1 cellular context compared by ENCODE assay signal in genomic region chr2:190181066-190181681, GRCh38.
TF ChIP-seq lines count a peak whose summit lies in the region.

No MANE protein-coding gene starts in this region.

TF ChIP-seq in HepG2, 621 proteins besides CTCF, POLR2A, EP300 and RAD21 (continued from another document and continues in another):
- TF ChIP-seq, protein P1, sequence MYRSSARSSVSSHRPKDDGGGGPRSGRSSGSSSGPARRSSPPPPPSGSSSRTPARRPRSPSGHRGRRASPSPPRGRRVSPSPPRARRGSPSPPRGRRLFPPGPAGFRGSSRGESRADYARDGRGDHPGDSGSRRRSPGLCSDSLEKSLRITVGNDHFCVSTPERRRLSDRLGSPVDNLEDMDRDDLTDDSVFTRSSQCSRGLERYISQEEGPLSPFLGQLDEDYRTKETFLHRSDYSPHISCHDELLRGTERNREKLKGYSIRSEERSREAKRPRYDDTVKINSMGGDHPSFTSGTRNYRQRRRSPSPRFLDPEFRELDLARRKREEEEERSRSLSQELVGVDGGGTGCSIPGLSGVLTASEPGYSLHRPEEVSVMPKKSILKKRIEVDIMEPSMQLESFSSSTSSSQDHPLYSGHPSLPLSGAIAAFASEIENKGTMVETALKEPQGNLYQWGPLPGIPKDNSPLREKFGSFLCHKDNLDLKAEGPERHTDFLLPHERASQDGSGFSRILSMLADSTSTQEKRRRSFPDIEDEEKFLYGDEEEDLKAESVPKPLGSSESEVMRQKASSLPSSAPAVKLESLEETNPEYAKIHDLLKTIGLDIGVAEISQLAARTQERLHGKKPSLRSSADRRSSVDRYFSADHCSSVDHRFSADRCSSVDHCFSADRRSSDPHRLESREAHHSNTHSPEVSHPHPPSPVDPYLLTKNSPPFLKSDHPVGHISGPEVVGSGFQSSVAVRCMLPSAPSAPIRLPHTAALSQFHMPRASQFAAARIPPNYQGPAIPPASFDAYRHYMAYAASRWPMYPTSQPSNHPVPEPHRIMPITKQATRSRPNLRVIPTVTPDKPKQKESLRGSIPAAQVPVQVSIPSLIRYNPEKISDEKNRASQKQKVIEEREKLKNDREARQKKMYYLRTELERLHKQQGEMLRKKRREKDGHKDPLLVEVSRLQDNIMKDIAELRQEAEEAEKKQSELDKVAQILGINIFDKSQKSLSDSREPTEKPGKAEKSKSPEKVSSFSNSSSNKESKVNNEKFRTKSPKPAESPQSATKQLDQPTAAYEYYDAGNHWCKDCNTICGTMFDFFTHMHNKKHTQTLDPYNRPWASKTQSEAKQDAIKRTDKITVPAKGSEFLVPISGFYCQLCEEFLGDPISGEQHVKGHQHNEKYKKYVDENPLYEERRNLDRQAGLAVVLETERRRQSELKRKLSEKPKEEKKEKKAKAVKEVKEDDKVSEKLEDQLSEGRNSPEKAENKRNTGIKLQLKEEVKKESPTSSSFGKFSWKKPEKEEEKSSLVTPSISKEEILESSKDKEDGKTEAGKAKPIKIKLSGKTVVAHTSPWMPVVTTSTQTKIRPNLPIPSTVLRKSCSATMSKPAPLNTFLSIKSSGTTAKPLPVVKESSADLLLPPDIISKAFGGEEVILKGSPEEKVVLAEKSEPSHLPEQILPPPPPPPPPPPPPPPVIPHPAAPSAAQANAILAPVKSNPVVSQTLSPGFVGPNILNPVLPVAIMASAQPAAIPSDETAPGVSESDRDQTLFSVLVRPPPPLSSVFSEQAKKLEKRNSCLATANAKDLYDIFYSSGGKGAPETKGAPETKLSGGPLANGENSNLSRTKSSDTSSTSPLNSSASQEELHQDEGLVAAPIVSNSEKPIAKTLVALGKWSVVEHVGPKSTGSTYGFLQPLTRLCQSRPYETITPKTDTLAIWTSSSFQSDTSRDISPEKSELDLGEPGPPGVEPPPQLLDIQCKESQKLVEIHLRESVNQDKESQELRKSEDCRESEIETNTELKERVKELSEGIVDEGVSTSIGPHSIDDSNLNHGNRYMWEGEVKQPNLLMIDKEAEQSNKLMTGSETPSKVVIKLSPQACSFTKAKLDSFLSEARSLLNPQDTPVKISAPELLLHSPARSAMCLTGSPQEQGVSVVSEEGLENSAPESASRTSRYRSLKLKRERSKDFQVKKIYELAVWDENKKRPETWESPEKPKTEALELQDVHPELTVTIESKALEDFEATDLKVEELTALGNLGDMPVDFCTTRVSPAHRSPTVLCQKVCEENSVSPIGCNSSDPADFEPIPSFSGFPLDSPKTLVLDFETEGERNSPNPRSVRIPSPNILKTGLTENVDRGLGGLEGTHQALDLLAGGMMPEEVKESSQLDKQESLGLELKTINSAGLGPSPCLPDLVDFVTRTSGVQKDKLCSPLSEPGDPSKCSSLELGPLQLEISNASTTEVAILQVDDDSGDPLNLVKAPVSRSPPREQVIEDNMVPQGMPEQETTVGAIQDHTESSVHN (CRISPR knock-in tag; IDR thresholded peaks at IDR 0.05) = 0 out of 2 replicates have a peak, but pooled peaks have one; percentile 32
- TF ChIP-seq MAFK (conservative IDR thresholded peaks at IDR 0.05 in 1 of 2, IDR thresholded peaks at IDR 0.05 in 1 of 2; ENCODE audit: low read length in 2 of 2) (no peak), KLF9 (CRISPR knock-in tag; IDR thresholded peaks at IDR 0.05; ENCODE audit: low read depth) (no peak), ZNF121 (CRISPR knock-in tag; IDR thresholded peaks at IDR 0.05) (0 out of 2 replicates have a peak, but pooled peaks have one; percentile 6), ATF4 (CRISPR knock-in tag; IDR thresholded peaks at IDR 0.05) (no peak), ZSCAN5A (CRISPR knock-in tag; IDR thresholded peaks at IDR 0.05; ENCODE audit: borderline replicate concordance) (no peak), NRL (CRISPR knock-in tag; IDR thresholded peaks at IDR 0.05; ENCODE audit: borderline replicate concordance) (no peak), ZNF503 (CRISPR knock-in tag; IDR thresholded peaks at IDR 0.05) (no peak), TOE1 (CRISPR knock-in tag; IDR thresholded peaks at IDR 0.05) (no peak), ZNF20 (CRISPR knock-in tag; IDR thresholded peaks at IDR 0.05) (no peak), ZNF468 (CRISPR knock-in tag; IDR thresholded peaks at IDR 0.05) (no peak), NKX3-1 (CRISPR knock-in tag; IDR thresholded peaks at IDR 0.05) (no peak), SP5 (CRISPR knock-in tag; IDR thresholded peaks at IDR 0.05; ENCODE audit: borderline replicate concordance, low read depth) (0 out of 2 replicates have a peak, but pooled peaks have one; percentile 1), MLLT10 (CRISPR knock-in tag; IDR thresholded peaks at IDR 0.05) (no peak), NR1H2 (CRISPR knock-in tag; IDR thresholded peaks at IDR 0.05; ENCODE audit: borderline replicate concordance, low read depth) (no peak), TAF15 (IDR thresholded peaks at IDR 0.05; ENCODE audit: low read depth, low read length, poor library complexity, severe bottlenecking) (no peak), ETV6 (CRISPR knock-in tag; conservative IDR thresholded peaks at IDR 0.05) (no peak), ZNF768 (CRISPR knock-in tag; IDR thresholded peaks at IDR 0.05) (no peak), CBX2 (IDR thresholded peaks at IDR 0.05; ENCODE audit: low read depth, low read length) (no peak), CBX2 (CRISPR knock-in tag; IDR thresholded peaks at IDR 0.05; ENCODE audit: low read depth) (no peak), SALL1 (CRISPR knock-in tag; IDR thresholded peaks at IDR 0.05) (no peak), YY1 (IDR thresholded peaks at IDR 0.05; ENCODE audit: insufficient read depth, insufficient replicate concordance, low read depth, low read length) (no peak), MAZ (IDR thresholded peaks at IDR 0.05; ENCODE audit: borderline replicate concordance, low read depth, low read length) (no peak), MAZ (CRISPR knock-in tag; IDR thresholded peaks at IDR 0.05; ENCODE audit: low read depth) (no peak), ASH2L (IDR thresholded peaks at IDR 0.05; ENCODE audit: insufficient read length, low read depth, low read length) (peak; percentile 76), NONO (IDR thresholded peaks at IDR 0.05) (no peak), NONO (CRISPR knock-in tag; conservative IDR thresholded peaks at IDR 0.05) (no peak), MTERF4 (CRISPR knock-in tag; IDR thresholded peaks at IDR 0.05) (peak; percentile 33; the same call in 1 of the 2 replicates), SALL2 (CRISPR knock-in tag; IDR thresholded peaks at IDR 0.05) (no peak), PRPF4 (IDR thresholded peaks at IDR 0.05; ENCODE audit: low read depth, low read length, poor library complexity, severe bottlenecking) (no peak), ZNF556 (CRISPR knock-in tag; IDR thresholded peaks at IDR 0.05; ENCODE audit: borderline replicate concordance) (no peak), TFAP4 (IDR thresholded peaks at IDR 0.05; ENCODE audit: borderline replicate concordance, low read depth) (0 out of 2 replicates have a peak, but pooled peaks have one; percentile 3), ZNF510 (CRISPR knock-in tag; IDR thresholded peaks at IDR 0.05; ENCODE audit: low read depth) (no peak), NFRKB (IDR thresholded peaks at IDR 0.05) (no peak), ZNF33B (CRISPR knock-in tag; IDR thresholded peaks at IDR 0.05) (no peak)
- TF ChIP-seq, protein P2, sequence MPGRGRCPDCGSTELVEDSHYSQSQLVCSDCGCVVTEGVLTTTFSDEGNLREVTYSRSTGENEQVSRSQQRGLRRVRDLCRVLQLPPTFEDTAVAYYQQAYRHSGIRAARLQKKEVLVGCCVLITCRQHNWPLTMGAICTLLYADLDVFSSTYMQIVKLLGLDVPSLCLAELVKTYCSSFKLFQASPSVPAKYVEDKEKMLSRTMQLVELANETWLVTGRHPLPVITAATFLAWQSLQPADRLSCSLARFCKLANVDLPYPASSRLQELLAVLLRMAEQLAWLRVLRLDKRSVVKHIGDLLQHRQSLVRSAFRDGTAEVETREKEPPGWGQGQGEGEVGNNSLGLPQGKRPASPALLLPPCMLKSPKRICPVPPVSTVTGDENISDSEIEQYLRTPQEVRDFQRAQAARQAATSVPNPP (CRISPR knock-in tag; IDR thresholded peaks at IDR 0.05) = no peak
- TF ChIP-seq, protein P3, sequence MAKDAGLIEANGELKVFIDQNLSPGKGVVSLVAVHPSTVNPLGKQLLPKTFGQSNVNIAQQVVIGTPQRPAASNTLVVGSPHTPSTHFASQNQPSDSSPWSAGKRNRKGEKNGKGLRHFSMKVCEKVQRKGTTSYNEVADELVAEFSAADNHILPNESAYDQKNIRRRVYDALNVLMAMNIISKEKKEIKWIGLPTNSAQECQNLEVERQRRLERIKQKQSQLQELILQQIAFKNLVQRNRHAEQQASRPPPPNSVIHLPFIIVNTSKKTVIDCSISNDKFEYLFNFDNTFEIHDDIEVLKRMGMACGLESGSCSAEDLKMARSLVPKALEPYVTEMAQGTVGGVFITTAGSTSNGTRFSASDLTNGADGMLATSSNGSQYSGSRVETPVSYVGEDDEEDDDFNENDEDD (CRISPR knock-in tag; IDR thresholded peaks at IDR 0.05; ENCODE audit: borderline replicate concordance) = no peak
- TF ChIP-seq, protein P4, sequence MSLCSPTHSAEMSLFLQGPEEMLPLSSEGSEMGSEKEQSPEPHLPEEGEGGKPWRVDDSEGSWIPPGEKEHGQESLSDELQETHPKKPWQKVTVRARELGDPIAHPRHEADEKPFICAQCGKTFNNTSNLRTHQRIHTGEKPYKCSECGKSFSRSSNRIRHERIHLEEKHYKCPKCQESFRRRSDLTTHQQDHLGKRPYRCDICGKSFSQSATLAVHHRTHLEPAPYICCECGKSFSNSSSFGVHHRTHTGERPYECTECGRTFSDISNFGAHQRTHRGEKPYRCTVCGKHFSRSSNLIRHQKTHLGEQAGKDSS (CRISPR knock-in tag; IDR thresholded peaks at IDR 0.05; ENCODE audit: borderline replicate concordance, low read depth) = no peak
- TF ChIP-seq, protein P5, sequence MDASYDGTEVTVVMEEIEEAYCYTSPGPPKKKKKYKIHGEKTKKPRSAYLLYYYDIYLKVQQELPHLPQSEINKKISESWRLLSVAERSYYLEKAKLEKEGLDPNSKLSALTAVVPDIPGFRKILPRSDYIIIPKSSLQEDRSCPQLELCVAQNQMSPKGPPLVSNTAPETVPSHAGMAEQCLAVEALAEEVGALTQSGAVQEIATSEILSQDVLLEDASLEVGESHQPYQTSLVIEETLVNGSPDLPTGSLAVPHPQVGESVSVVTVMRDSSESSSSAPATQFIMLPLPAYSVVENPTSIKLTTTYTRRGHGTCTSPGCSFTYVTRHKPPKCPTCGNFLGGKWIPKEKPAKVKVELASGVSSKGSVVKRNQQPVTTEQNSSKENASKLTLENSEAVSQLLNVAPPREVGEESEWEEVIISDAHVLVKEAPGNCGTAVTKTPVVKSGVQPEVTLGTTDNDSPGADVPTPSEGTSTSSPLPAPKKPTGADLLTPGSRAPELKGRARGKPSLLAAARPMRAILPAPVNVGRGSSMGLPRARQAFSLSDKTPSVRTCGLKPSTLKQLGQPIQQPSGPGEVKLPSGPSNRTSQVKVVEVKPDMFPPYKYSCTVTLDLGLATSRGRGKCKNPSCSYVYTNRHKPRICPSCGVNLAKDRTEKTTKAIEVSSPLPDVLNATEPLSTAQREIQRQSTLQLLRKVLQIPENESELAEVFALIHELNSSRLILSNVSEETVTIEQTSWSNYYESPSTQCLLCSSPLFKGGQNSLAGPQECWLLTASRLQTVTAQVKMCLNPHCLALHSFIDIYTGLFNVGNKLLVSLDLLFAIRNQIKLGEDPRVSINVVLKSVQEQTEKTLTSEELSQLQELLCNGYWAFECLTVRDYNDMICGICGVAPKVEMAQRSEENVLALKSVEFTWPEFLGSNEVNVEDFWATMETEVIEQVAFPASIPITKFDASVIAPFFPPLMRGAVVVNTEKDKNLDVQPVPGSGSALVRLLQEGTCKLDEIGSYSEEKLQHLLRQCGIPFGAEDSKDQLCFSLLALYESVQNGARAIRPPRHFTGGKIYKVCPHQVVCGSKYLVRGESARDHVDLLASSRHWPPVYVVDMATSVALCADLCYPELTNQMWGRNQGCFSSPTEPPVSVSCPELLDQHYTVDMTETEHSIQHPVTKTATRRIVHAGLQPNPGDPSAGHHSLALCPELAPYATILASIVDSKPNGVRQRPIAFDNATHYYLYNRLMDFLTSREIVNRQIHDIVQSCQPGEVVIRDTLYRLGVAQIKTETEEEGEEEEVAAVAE (CRISPR knock-in tag; IDR thresholded peaks at IDR 0.05; ENCODE audit: borderline replicate concordance) = no peak
